In the genomic region with DNA sequence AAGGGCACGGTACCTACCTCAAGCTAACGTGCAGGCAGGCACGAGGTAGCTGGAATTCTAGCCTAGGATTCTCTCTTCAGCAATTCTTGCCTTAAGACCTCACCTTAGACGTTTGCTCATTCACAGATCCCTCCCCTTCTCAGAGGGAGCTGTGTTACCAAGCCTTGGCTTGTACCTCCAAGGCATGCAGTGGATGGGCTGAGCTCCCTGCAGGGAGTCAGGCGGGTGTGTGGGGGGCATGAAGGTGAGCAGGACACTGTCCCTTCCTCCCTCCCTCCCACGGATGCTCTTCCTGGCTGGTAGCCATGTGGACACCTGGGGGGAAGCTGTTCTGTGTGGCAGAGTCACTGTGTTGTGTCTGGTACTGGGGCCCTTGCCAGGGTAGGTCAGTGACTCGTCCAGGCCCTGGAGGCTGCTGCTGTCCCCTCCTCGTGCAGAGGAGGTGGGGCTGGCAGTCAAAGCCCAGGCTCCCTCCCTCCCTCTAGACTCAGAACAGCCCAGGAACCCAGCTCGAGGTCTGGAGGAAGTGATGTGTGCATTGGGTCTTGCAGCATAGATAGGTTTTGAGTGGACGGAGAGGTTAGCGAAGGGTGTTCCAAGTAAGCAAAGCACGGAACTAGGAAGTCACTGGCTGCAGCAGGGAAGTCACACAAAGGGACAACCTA, we compare ENCODE assay signal across 9 cellular contexts.
DNase-seq lines count a peak whose midpoint lies in the region; ATAC-seq, FAIRE-seq and TF ChIP-seq lines count a peak whose summit lies in the region.
"Had no signal": no experiment of that assay in that cellular context is flagged by ENCODE, and none has a peak within 500 bp of the region (broad histone marks: within the 10 kb centered on the region; RNA-seq: fewer than 3 reads in every experiment).

No MANE protein-coding gene starts in this region.

- no peak overlapping the region for H3K4me3 ChIP-seq in Karpas-422 (ENCODE audit: low read length)
- H3K4me3 ChIP-seq in bronchial epithelial cell (ENCODE audit: low read depth, low read length) = no peak overlapping the region

- no peaks in the 10 kb centered on the region for H4K20me1 ChIP-seq in Karpas-422 (ENCODE audit: insufficient read depth, low read depth, low read length)

- H3K9ac ChIP-seq in Karpas-422 (ENCODE audit: low read length) = peak overlapping the region; percentile 31; the same call in 1 of the 2 replicates

- H2AFZ ChIP-seq in Karpas-422 (ENCODE audit: low read length) = no peak overlapping the region

- H3K36me3 ChIP-seq in Karpas-422 (ENCODE audit: insufficient read depth, low read length) (0 out of 2 replicates have a peak, but pooled peaks cover 6% of the 10 kb centered on the region), bronchial epithelial cell (ENCODE audit: control insufficient read depth, insufficient read depth, low read length) (peaks cover 2% of the 10 kb centered on the region)

- H3K79me2 ChIP-seq in Karpas-422 (ENCODE audit: low read length) = peaks cover 69% of the 10 kb centered on the region

- no peaks in the 10 kb centered on the region for H3K9me3 ChIP-seq in Karpas-422 (ENCODE audit: low read length)

- FAIRE-seq in bronchial epithelial cell (lab: Jason Lieb, UNC) = no peak

- no peak for TF ChIP-seq CTCF in bronchial epithelial cell (IDR thresholded peaks at IDR 0.05; ENCODE audit: insufficient read depth, low read length, severe bottlenecking)

- H3K27me3 ChIP-seq in Karpas-422 (ENCODE audit: low read length) (no peaks in the 10 kb centered on the region), bronchial epithelial cell (ENCODE audit: control insufficient read depth, insufficient read depth, low read length) (no peaks in the 10 kb centered on the region)

- DNase-seq in AML-193 (lab: John Stamatoyannopoulos, UW) = peak; percentile 14 to 23
- DNase-seq in Karpas-422 = no peak
- peak; percentile 84 for DNase-seq in bronchial epithelial cell (ENCODE audit: low read depth)
- DNase-seq in medulla oblongata (ENCODE audit: extremely low spot score) = peak; percentile 54
- no peak for DNase-seq in activated T-cell treated with anti-CD3 and anti-CD28 coated beads, Interleukin-2, amount 50 U/mL, for 48 hours
- DNase-seq in LoVo (ENCODE audit: low spot score) = no peak
- DNase-seq in NCI-H1694 treated with DMSO at 0.1 percent for 48 hours (lab: John Stamatoyannopoulos, UW) = no peak
- DNase-seq: NCI-H748 treated with DMSO at 0.1 percent for 48 hours had no signal

- H3K4me1 ChIP-seq in Karpas-422 (ENCODE audit: low read length) = peaks cover 58% of the 10 kb centered on the region

- H3K4me2 ChIP-seq in Karpas-422 (ENCODE audit: low read depth, low read length, poor library complexity, severe bottlenecking) = no peak overlapping the region

- no peak for ATAC-seq in HG03432 (IDR thresholded peaks at IDR 0.05; ENCODE audit: unreplicated experiment)

- H3K9me2 ChIP-seq in Karpas-422 (replicated peaks; ENCODE audit: insufficient read depth, low read length) = no peaks in the 10 kb centered on the region

- peak overlapping the region; percentile 51; the same call in 1 of the 2 replicates for H3K27ac ChIP-seq in Karpas-422 (ENCODE audit: low read length)

Comparison
In these comparisons a context has a peak if more than half of its experiments do, and no peak if none do; other contexts are left out.
1. DNase-seq: peak in AML-193 (2 of 2), bronchial epithelial cell (single experiment) and medulla oblongata (single experiment); none in Karpas-422 (single experiment), activated T-cell treated with anti-CD3 and anti-CD28 coated beads, Interleukin-2, amount 50 U/mL, for 48 hours (0 of 2), LoVo (single experiment) and NCI-H1694 treated with DMSO at 0.1 percent for 48 hours (single experiment).